In the genomic region with DNA sequence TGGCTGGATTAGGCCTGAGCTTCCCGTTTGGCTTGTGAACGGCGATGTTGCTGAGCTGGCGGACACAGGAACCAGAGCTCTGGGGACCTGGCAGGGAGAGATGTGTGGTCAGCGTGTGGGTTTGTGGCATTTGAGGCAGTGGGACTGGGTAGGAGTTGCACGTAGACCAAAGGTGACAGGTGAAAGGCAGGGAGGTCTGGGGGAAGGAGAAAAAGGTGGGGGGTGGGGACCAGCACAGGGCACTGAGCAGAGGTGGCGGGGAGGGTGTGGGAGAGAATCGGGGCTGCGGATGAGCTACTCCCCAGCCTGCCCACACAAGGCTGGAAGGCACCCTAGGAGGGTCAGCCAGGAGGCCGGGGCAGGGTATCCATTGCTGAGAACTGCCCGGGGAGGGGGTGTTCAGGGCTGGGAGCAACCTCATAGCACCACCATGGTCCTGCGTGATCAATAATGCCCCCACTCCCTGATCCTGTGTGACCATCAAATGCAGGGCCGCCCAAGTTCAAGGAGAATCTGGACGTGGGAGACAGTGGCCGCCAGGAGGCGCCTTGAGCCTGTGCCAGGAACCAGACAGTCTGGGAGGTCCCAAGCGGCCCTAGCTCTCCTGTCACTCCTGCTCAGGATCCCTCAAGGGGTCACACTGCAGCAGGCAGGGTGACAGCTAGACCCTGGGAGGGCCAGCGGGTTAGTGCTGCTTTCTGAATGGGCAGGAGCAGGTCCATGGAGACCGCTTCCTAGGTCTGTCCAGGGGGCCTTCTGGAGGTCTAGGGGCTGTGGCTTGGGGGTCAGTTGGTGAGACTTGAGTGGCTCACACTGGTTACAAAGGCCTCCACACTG, we compare ENCODE assay signal across 8 cellular contexts. TPM values are rescaled to one million over a fixed set of nuclear protein-coding genes. Genes with fewer than 3 reads are reported as not detected.
DNase-seq lines count a peak whose midpoint lies in the region; ATAC-seq, FAIRE-seq and TF ChIP-seq lines count a peak whose summit lies in the region.

No MANE protein-coding gene starts in this region.

- H3K9ac ChIP-seq in smooth muscle cell (ENCODE audit: low read depth): no peak overlapping the region

- H3K79me2 ChIP-seq in smooth muscle cell (ENCODE audit: low read depth): no peaks in the 10 kb centered on the region

- H3K4me1 ChIP-seq in smooth muscle cell (ENCODE audit: low read depth): peaks cover 3% of the 10 kb centered on the region

- H3K36me3 Mint-ChIP-seq in activated naive CD8-positive, alpha-beta T cell treated with anti-CD3 and anti-CD28 coated beads, Interleukin-2, amount 10 ng/mL, durations not matched to agents 7 days and 5 days: peaks cover 3% of the 10 kb centered on the region

- no peak overlapping the region for H3K27ac Mint-ChIP-seq in activated naive CD8-positive, alpha-beta T cell treated with anti-CD3 and anti-CD28 coated beads, Interleukin-2, amount 10 ng/mL, durations not matched to agents 7 days and 5 days

- POLR2A ChIA-PET in activated naive CD8-positive, alpha-beta T cell treated with anti-CD3 and anti-CD28 coated beads, Interleukin-2, amount 10 ng/mL, durations not matched to agents 7 days and 5 days (lab: Charles Lee): no interaction called here

- H3K27me3 Mint-ChIP-seq in activated naive CD8-positive, alpha-beta T cell treated with anti-CD3 and anti-CD28 coated beads, Interleukin-2, amount 10 ng/mL, durations not matched to agents 7 days and 5 days: no peaks in the 10 kb centered on the region

- peak overlapping the region; percentile 44 for H3K4me2 ChIP-seq in smooth muscle cell

- H3K9me3 ChIP-seq in smooth muscle cell (replicated peaks; ENCODE audit: low read depth): no peaks in the 10 kb centered on the region

- H3K27me3 ChIP-seq in smooth muscle cell (ENCODE audit: low read depth): no peaks in the 10 kb centered on the region

- TF ChIP-seq CTCF in smooth muscle cell (IDR thresholded peaks at IDR 0.05; ENCODE audit: borderline replicate concordance, insufficient read depth, poor library complexity, severe bottlenecking): peak; percentile 60

- peaks cover 5% of the 10 kb centered on the region for H3K4me1 Mint-ChIP-seq in activated naive CD8-positive, alpha-beta T cell treated with anti-CD3 and anti-CD28 coated beads, Interleukin-2, amount 10 ng/mL, durations not matched to agents 7 days and 5 days

- DNase-seq in AG20443 (ENCODE audit: low spot score) (peak; percentile 76), GM18507 (ENCODE audit: extremely low spot score, insufficient read length, low read depth) (no peak), NOMO-1 treated with DMSO at 0.1 percent for 48 hours (lab: John Stamatoyannopoulos, UW; ENCODE audit: unreplicated experiment) (peak; percentile 36), left ventricle myocardium superior (peak; percentile 86), smooth muscle cell (lab: John Stamatoyannopoulos, UW; ENCODE audit: unreplicated experiment) (no peak), kidney glomerular epithelial cell (lab: John Stamatoyannopoulos, UW) (no peak)
- DNase-seq in activated naive CD8-positive, alpha-beta T cell treated with anti-CD3 and anti-CD28 coated beads, Interleukin-2, amount 10 ng/mL, durations not matched to agents 7 days and 5 days: peak; percentile 60

- 23% methylated on average over 18 of the region's 19 CpGs for WGBS in smooth muscle cell (ENCODE audit: low lambda C conversion rate)

- H3K9me3 Mint-ChIP-seq in activated naive CD8-positive, alpha-beta T cell treated with anti-CD3 and anti-CD28 coated beads, Interleukin-2, amount 10 ng/mL, durations not matched to agents 7 days and 5 days: no peaks in the 10 kb centered on the region

- ATAC-seq in activated naive CD8-positive, alpha-beta T cell treated with anti-CD3 and anti-CD28 coated beads, Interleukin-2, amount 10 ng/mL, durations not matched to agents 7 days and 5 days (ENCODE audit: low read depth): peak; percentile 56
- peak; percentile 74 for ATAC-seq in left ventricle myocardium superior
- no peak for ATAC-seq in GM18520 (IDR thresholded peaks at IDR 0.05; ENCODE audit: unreplicated experiment)

- no peaks in the 10 kb centered on the region for H3K36me3 ChIP-seq in smooth muscle cell (ENCODE audit: low read depth)

- peaks cover 5% of the 10 kb centered on the region for H3F3A ChIP-seq in smooth muscle cell (ENCODE audit: low read depth)

- no peak overlapping the region for H3K27ac ChIP-seq in smooth muscle cell (ENCODE audit: low read depth)

- H3K4me3 ChIP-seq in smooth muscle cell: no peak overlapping the region

- H2AFZ ChIP-seq in smooth muscle cell (ENCODE audit: low read depth): no peak overlapping the region

- intact Hi-C loops in left ventricle myocardium superior (cut with micrococcal nuclease): loop anchor here (2.0 kb wide), 1 partner anchor 23 kb away; no protein-coding TSS in a partner anchor

- H3K4me3 Mint-ChIP-seq in activated naive CD8-positive, alpha-beta T cell treated with anti-CD3 and anti-CD28 coated beads, Interleukin-2, amount 10 ng/mL, durations not matched to agents 7 days and 5 days: no peak overlapping the region

- peak; percentile 46 for FAIRE-seq in GM18507 (lab: Jason Lieb, UNC)

- no peaks in the 10 kb centered on the region for H4K20me1 ChIP-seq in smooth muscle cell (ENCODE audit: low read depth)

RNA-seq across cellular contexts. Expression of gene SELENOW, which starts 12.8 kb away (rescaled TPM):
- total RNA-seq in activated naive CD8-positive, alpha-beta T cell treated with anti-CD3 and anti-CD28 coated beads, Interleukin-2, amount 10 ng/mL, durations not matched to agents 7 days and 5 days: 100 to 1,000 TPM; 116 to 120 TPM
- total RNA-seq in left ventricle myocardium superior (1,300 TPM), smooth muscle cell (415 and 441 TPM in 2 replicates)
- 527 and 558 TPM in 2 replicates for polyA plus RNA-seq in smooth muscle cell

RNA-seq across cellular contexts. Expression of gene NOP53, which starts 20.4 kb away (rescaled TPM):
- 100 to 1,000 TPM; 434 to 469 TPM for total RNA-seq in activated naive CD8-positive, alpha-beta T cell treated with anti-CD3 and anti-CD28 coated beads, Interleukin-2, amount 10 ng/mL, durations not matched to agents 7 days and 5 days
- total RNA-seq in left ventricle myocardium superior (169 TPM), smooth muscle cell (42.8 and 48.9 TPM in 2 replicates)
- 74.5 and 95.2 TPM in 2 replicates for polyA plus RNA-seq in smooth muscle cell

RNA-seq across cellular contexts. Expression of gene TPRX1, which starts 38.6 kb away (rescaled TPM):
- total RNA-seq in activated naive CD8-positive, alpha-beta T cell treated with anti-CD3 and anti-CD28 coated beads, Interleukin-2, amount 10 ng/mL, durations not matched to agents 7 days and 5 days: not detected
- total RNA-seq in left ventricle myocardium superior (not detected), smooth muscle cell (not detected in 2 replicates)
- polyA plus RNA-seq in smooth muscle cell: not detected in 2 replicates

RNA-seq across cellular contexts. Expression of gene EHD2, which starts 52.5 kb away (rescaled TPM):
- under 1 TPM; 0.22 to 0.23 TPM for total RNA-seq in activated naive CD8-positive, alpha-beta T cell treated with anti-CD3 and anti-CD28 coated beads, Interleukin-2, amount 10 ng/mL, durations not matched to agents 7 days and 5 days
- total RNA-seq in left ventricle myocardium superior: 51.5 TPM
- total RNA-seq in smooth muscle cell: 44.3 and 65.6 TPM in 2 replicates
- polyA plus RNA-seq in smooth muscle cell: 200 TPM in 2 replicates

RNA-seq across cellular contexts. Expression of gene CRX, which starts 56.0 kb away (rescaled TPM):
- total RNA-seq in activated naive CD8-positive, alpha-beta T cell treated with anti-CD3 and anti-CD28 coated beads, Interleukin-2, amount 10 ng/mL, durations not matched to agents 7 days and 5 days: under 1 TPM in 1 of 2 experiments, not detected in 1; 0.06 TPM
- total RNA-seq in left ventricle myocardium superior: not detected
- total RNA-seq in smooth muscle cell: not detected in 2 replicates
- polyA plus RNA-seq in smooth muscle cell: not detected in 2 replicates

Comparison
In these comparisons a context has a peak if more than half of its experiments do, and no peak if none do; other contexts are left out.
1. DNase-seq: peak in AG20443 (single experiment), NOMO-1 treated with DMSO at 0.1 percent for 48 hours (single experiment), activated naive CD8-positive, alpha-beta T cell treated with anti-CD3 and anti-CD28 coated beads, Interleukin-2, amount 10 ng/mL, durations not matched to agents 7 days and 5 days (single experiment) and left ventricle myocardium superior (single experiment); none in GM18507 (single experiment), smooth muscle cell (single experiment) and kidney glomerular epithelial cell (single experiment).